ENCODE assay signal across 1 cellular context in genomic region chr17:313231-313630, GRCh38.
TF ChIP-seq lines count a peak whose summit lies in the region.

No MANE protein-coding gene starts in this region.

TF ChIP-seq in HepG2, 621 proteins besides CTCF, POLR2A, EP300 and RAD21 (continued from another document):
- TF ChIP-seq MYC (CRISPR knock-in tag; IDR thresholded peaks at IDR 0.05; ENCODE audit: borderline replicate concordance) (no peak), ZNF121 (CRISPR knock-in tag; IDR thresholded peaks at IDR 0.05) (no peak), ZKSCAN8 (CRISPR knock-in tag; IDR thresholded peaks at IDR 0.05; ENCODE audit: borderline replicate concordance) (no peak), THAP9 (CRISPR knock-in tag; IDR thresholded peaks at IDR 0.05; ENCODE audit: borderline replicate concordance) (no peak), KMT2A (CRISPR knock-in tag; IDR thresholded peaks at IDR 0.05) (no peak), ZNF235 (CRISPR knock-in tag; IDR thresholded peaks at IDR 0.05; ENCODE audit: borderline replicate concordance) (no peak), ZMYM3 (CRISPR knock-in tag; IDR thresholded peaks at IDR 0.05) (no peak)
